25 cellular contexts compared by ENCODE assay signal in the genomic region with DNA sequence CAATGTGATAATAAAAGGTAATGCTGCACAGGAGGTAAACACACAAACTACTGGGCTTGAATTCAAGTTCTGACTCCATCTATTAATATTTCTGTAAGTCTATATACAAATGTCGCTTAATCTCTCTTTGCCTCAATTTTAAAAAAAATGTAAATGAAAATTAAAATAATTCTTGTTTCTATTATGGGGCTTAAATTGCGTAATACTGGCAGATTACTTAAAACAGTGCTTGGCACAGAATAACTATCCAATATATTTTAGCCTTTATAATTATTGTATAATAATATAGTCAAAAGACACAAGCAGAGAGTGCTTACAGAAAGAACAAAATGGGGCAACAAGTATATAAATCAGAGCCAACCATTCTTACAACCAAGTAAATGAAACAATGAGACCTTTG.
"Had no signal": no experiment of that assay in that cellular context is flagged by ENCODE, and none has a peak within 500 bp of the region (broad histone marks: within the 10 kb centered on the region; RNA-seq: fewer than 3 reads in every experiment).

No MANE protein-coding gene starts in this region.

- DNase-seq: colonic mucosa; cortex of kidney; effector CD8-positive, alpha-beta T cell; effector memory CD8-positive, alpha-beta T cell; endodermal cell; erythroblast; esophagus squamous epithelium; foreskin fibroblast; foreskin melanocyte; gastrocnemius medialis; glutamatergic neuron; head of caudate nucleus; heart right ventricle; hippocampal formation; left cardiac atrium; left lung; left ventricle myocardium superior; lower lobe of right lung; mesenchymal stem cell; mucosa of descending colon; naive B cell had no signal

- ATAC-seq: effector memory CD8-positive, alpha-beta T cell; esophagus mucosa; gastrocnemius medialis; heart right ventricle; left cardiac atrium; left lung; left ventricle myocardium superior; lower lobe of right lung; mucosa of descending colon had no signal

- H3K4me1 ChIP-seq: colonic mucosa, esophagus squamous epithelium, gastrocnemius medialis, heart right ventricle, left lung, lower lobe of right lung had no signal

- H3K9me3 ChIP-seq: colonic mucosa, esophagus squamous epithelium, gastrocnemius medialis, heart right ventricle, left lung, lower lobe of right lung, mucosa of descending colon had no signal

- H3K27ac ChIP-seq: colonic mucosa, epithelial cell of prostate, esophagus squamous epithelium, gastrocnemius medialis, heart right ventricle, left lung, lower lobe of right lung had no signal

- H3K27me3 ChIP-seq: colonic mucosa, esophagus squamous epithelium, gastrocnemius medialis, heart right ventricle, left lung had no signal

- H3K36me3 ChIP-seq: colonic mucosa, esophagus squamous epithelium, gastrocnemius medialis, heart right ventricle, left lung, lower lobe of right lung had no signal

- FAIRE-seq: endometrium, keratinocyte had no signal

- H3K4me3 ChIP-seq: colonic mucosa, esophagus squamous epithelium, gastrocnemius medialis, heart right ventricle, left lung, lower lobe of right lung, mucosa of descending colon had no signal
